In genomic region chr2:152646775-152647174, GRCh38 we compare ENCODE assay signal across 1 cellular context.
TF ChIP-seq lines count a peak whose summit lies in the region.

No MANE protein-coding gene starts in this region.

TF ChIP-seq in SK-N-SH, 30 proteins besides CTCF, POLR2A, EP300 and RAD21 (continued from another document):
- TF ChIP-seq REST (IDR thresholded peaks at IDR 0.05; ENCODE audit: low read depth, low read length) (no peak), GABPA (IDR thresholded peaks at IDR 0.05; ENCODE audit: low read depth) (no peak), MXI1 (IDR thresholded peaks at IDR 0.05; ENCODE audit: low read depth, low read length) (no peak)
